Comparison of ENCODE assay signal across 20 cellular contexts in the genomic region with DNA sequence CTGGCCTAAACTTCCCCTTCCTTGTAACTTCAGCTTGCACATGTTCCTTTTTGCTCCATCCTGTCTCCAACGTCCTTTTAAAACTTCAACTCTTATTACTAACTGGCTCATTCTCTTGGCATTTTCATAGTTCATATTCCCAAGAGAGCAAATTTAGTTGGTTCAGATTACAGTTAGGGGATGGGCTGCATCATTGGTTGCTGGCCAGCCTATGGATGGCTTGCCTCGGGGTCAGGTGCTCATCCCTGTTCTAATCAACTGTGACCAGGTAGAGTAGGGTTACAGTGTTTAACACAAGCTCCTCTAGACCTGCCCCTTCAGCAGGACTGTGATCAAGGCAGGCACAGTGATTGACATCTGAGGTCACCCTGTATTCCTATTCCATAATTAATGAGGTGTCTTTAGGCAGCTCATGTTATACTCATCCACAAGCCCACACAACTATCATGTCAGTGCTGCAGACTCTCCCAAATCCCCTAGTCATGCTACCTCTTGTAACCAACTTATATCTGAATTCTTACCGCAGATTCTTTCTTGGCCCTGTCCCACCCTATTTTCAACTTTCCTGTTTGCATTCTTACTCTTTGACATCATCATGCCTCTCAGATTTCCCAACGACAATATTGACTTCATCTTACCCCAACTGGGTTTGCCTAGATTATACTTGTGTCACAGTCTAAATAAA.
A peak's percentile ranks its signal among the peaks of the same experiment; 100 is the strongest.
DNase-seq lines count a peak whose midpoint lies in the region; ATAC-seq, FAIRE-seq and TF ChIP-seq lines count a peak whose summit lies in the region.
"Had no signal": no experiment of that assay in that cellular context is flagged by ENCODE, and none has a peak within 500 bp of the region (broad histone marks: within the 10 kb centered on the region; RNA-seq: fewer than 3 reads in every experiment).

No MANE protein-coding gene starts in this region.

- H3K4me3 ChIP-seq in SJCRH30 (no peak overlapping the region), psoas muscle (no peak overlapping the region)
- H3K4me3 ChIP-seq: BLaER1, K562 had no signal

- H3K27me3 ChIP-seq in SJCRH30: no peaks in the 10 kb centered on the region
- no peaks in the 10 kb centered on the region for H3K27me3 ChIP-seq in foreskin keratinocyte
- peaks cover 0 to 8% (median 0%) of the 10 kb centered on the region in 3 donors for H3K27me3 ChIP-seq in psoas muscle (ENCODE audit: insufficient read depth in 3 of 3, low read length in 2 of 3)
- H3K27me3 ChIP-seq: BLaER1 had no signal

- intact Hi-C loops in psoas muscle (cut with DNase I): no loop called here

- H3K9me3 ChIP-seq in SJCRH30 (replicated peaks) (no peaks in the 10 kb centered on the region), psoas muscle (no peaks in the 10 kb centered on the region)
- H3K9me3 ChIP-seq: BLaER1 had no signal

- FAIRE-seq in RCC 7860 (lab: Jason Lieb, UNC): no peak
- FAIRE-seq: frontal cortex, K562, kidney had no signal

- TF ChIP-seq CTCF in foreskin keratinocyte (conservative IDR thresholded peaks at IDR 0.05): no peak
- no peak for TF ChIP-seq CTCF in psoas muscle (IDR thresholded peaks at IDR 0.05)

- WGBS in psoas muscle, 3 donors: 32 to 51% (median 33%) methylated on average over 4 of the region's 4 CpGs

- DNase-seq in AG08395 (ENCODE audit: low spot score) (peak; percentile 45), HS-5 (ENCODE audit: low read depth) (peak; percentile 84), SJCRH30 (peak; percentile 79 to 86), foreskin keratinocyte (peak; percentile 40 to 80), psoas muscle (no peak), RCC 7860 (ENCODE audit: low spot score) (no peak)
- DNase-seq: activated CD4-positive, alpha-beta T cell treated with anti-CD3 and anti-CD28 coated beads for 36 hours; activated T-cell treated with anti-CD3 and anti-CD28 coated beads, Interleukin-2, amount 50 U/mL, for 1 hour; dermis blood vessel endothelial cell; GF-D8; kidney; NCI-H1694 treated with DMSO at 0.1 percent for 48 hours; retina; stimulated activated naive B cell treated with anti-CD40 and anti-IgM and Interleukin-4, amounts not matched to agents 10 μg/mL and 1 μg/mL and 100 μg/mL, for 72 hours; T-cell had no signal

- H3K36me3 ChIP-seq in SJCRH30: no peaks in the 10 kb centered on the region
- H3K36me3 ChIP-seq in psoas muscle (ENCODE audit: insufficient read depth in 1 of 2, low read depth in 1 of 2): no peaks in the 10 kb centered on the region
- H3K36me3 ChIP-seq: BLaER1 had no signal

- peak overlapping the region; percentile 79 for H3K27ac ChIP-seq in SJCRH30
- no peak overlapping the region for H3K27ac ChIP-seq in foreskin keratinocyte
- H3K27ac ChIP-seq in psoas muscle: no peak overlapping the region
- H3K27ac ChIP-seq: BLaER1 had no signal

- ATAC-seq in foreskin keratinocyte (peak; percentile 75), GM19328 (IDR thresholded peaks at IDR 0.05; ENCODE audit: unreplicated experiment) (no peak), HG03139 (IDR thresholded peaks at IDR 0.05; ENCODE audit: unreplicated experiment) (no peak), psoas muscle (no peak)
- ATAC-seq: activated CD4-positive, alpha-beta T cell treated with anti-CD3 and anti-CD28 coated beads for 36 hours; K562; stimulated activated naive B cell treated with anti-CD40 and anti-IgM and Interleukin-4, amounts not matched to agents 10 μg/mL and 1 μg/mL and 100 μg/mL, for 72 hours; T-cell had no signal

- H3K4me1 ChIP-seq in SJCRH30: peaks cover 67% of the 10 kb centered on the region
- H3K4me1 ChIP-seq in foreskin keratinocyte: peaks cover 8% of the 10 kb centered on the region
- no peaks in the 10 kb centered on the region for H3K4me1 ChIP-seq in psoas muscle
- H3K4me1 ChIP-seq: BLaER1 had no signal

Comparison
In these comparisons a context has a peak if more than half of its experiments do, and no peak if none do; other contexts are left out.
1. DNase-seq: peak in AG08395 (single experiment), HS-5 (single experiment), SJCRH30 (2 of 2) and foreskin keratinocyte (2 of 2); none in psoas muscle (0 of 2) and RCC 7860 (single experiment).